In the genomic region with DNA sequence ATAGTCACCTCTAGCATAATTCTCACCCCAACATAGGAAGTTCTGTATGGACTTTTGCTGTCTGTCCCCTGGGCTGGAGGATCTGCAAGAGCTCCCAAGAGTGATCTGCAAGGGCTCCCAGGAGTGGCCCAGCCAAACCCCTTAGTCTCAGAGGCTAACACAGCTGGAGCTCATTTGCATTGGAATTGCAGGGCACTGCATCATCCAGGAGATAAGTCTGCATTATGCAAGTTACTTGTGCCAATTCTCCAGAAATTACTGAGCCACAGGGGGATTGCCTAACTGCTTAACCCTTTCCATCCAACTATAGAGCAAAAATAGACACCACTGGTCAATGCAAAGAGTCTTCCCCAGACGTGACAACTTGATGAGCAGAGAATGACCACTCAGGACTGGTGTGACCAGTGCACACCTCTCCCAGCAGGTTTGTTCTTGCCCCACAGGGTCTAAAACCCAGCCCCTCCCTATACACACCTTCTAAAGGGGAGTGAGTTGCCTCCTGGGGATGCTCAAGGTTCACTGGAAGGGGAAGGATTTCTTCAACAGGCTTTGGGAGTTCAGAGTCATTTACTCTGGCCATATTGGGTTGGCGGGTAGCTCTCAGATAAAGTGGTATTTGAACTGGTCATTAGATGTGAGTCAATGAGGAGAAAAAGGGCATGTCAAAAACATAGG, we compare ENCODE assay signal across 2 cellular contexts.
TF ChIP-seq lines count a peak whose summit lies in the region.

No MANE protein-coding gene starts in this region.

TF ChIP-seq in GM23338, 12 proteins besides CTCF, POLR2A, EP300 and RAD21:
- no peak for TF ChIP-seq ZNF114 (CRISPR knock-in tag; IDR thresholded peaks at IDR 0.05)
- TF ChIP-seq CREB1 (CRISPR knock-in tag; IDR thresholded peaks at IDR 0.05; ENCODE audit: low read depth) = no peak
- TF ChIP-seq, protein P1, sequence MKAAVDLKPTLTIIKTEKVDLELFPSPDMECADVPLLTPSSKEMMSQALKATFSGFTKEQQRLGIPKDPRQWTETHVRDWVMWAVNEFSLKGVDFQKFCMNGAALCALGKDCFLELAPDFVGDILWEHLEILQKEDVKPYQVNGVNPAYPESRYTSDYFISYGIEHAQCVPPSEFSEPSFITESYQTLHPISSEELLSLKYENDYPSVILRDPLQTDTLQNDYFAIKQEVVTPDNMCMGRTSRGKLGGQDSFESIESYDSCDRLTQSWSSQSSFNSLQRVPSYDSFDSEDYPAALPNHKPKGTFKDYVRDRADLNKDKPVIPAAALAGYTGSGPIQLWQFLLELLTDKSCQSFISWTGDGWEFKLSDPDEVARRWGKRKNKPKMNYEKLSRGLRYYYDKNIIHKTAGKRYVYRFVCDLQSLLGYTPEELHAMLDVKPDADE (IDR thresholded peaks at IDR 0.05) = no peak
- TF ChIP-seq, protein P2, sequence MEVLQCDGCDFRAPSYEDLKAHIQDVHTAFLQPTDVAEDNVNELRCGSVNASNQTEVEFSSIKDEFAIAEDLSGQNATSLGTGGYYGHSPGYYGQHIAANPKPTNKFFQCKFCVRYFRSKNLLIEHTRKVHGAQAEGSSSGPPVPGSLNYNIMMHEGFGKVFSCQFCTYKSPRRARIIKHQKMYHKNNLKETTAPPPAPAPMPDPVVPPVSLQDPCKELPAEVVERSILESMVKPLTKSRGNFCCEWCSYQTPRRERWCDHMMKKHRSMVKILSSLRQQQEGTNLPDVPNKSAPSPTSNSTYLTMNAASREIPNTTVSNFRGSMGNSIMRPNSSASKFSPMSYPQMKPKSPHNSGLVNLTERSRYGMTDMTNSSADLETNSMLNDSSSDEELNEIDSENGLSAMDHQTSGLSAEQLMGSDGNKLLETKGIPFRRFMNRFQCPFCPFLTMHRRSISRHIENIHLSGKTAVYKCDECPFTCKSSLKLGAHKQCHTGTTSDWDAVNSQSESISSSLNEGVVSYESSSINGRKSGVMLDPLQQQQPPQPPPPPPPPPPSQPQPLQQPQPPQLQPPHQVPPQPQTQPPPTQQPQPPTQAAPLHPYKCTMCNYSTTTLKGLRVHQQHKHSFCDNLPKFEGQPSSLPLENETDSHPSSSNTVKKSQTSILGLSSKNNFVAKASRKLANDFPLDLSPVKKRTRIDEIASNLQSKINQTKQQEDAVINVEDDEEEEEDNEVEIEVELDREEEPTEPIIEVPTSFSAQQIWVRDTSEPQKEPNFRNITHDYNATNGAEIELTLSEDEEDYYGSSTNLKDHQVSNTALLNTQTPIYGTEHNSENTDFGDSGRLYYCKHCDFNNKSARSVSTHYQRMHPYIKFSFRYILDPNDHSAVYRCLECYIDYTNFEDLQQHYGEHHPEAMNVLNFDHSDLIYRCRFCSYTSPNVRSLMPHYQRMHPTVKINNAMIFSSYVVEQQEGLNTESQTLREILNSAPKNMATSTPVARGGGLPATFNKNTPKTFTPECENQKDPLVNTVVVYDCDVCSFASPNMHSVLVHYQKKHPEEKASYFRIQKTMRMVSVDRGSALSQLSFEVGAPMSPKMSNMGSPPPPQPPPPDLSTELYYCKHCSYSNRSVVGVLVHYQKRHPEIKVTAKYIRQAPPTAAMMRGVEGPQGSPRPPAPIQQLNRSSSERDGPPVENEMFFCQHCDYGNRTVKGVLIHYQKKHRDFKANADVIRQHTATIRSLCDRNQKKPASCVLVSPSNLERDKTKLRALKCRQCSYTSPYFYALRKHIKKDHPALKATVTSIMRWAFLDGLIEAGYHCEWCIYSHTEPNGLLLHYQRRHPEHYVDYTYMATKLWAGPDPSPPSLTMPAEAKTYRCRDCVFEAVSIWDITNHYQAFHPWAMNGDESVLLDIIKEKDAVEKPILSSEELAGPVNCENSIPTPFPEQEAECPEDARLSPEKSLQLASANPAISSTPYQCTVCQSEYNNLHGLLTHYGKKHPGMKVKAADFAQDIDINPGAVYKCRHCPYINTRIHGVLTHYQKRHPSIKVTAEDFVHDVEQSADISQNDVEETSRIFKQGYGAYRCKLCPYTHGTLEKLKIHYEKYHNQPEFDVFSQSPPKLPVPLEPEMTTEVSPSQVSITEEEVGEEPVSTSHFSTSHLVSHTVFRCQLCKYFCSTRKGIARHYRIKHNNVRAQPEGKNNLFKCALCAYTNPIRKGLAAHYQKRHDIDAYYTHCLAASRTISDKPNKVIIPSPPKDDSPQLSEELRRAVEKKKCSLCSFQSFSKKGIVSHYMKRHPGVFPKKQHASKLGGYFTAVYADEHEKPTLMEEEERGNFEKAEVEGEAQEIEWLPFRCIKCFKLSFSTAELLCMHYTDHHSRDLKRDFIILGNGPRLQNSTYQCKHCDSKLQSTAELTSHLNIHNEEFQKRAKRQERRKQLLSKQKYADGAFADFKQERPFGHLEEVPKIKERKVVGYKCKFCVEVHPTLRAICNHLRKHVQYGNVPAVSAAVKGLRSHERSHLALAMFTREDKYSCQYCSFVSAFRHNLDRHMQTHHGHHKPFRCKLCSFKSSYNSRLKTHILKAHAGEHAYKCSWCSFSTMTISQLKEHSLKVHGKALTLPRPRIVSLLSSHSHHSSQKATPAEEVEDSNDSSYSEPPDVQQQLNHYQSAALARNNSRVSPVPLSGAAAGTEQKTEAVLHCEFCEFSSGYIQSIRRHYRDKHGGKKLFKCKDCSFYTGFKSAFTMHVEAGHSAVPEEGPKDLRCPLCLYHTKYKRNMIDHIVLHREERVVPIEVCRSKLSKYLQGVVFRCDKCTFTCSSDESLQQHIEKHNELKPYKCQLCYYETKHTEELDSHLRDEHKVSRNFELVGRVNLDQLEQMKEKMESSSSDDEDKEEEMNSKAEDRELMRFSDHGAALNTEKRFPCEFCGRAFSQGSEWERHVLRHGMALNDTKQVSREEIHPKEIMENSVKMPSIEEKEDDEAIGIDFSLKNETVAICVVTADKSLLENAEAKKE (CRISPR knock-in tag; IDR thresholded peaks at IDR 0.05) = peak; percentile 60
- no peak for TF ChIP-seq EZH2phosphoT487 (IDR thresholded peaks at IDR 0.05; ENCODE audit: unreplicated experiment)
- TF ChIP-seq STAT1 (IDR thresholded peaks at IDR 0.05; ENCODE audit: unreplicated experiment) = no peak
- TF ChIP-seq POLR2AphosphoS5 (IDR thresholded peaks at IDR 0.05; ENCODE audit: low read depth) = no peak

TF ChIP-seq in H1, 55 proteins besides CTCF, POLR2A, EP300 and RAD21:
- TF ChIP-seq FOSL1 (IDR thresholded peaks at IDR 0.05; ENCODE audit: insufficient read depth, low read depth, low read length) = no peak
- no peak for TF ChIP-seq JUND (IDR thresholded peaks at IDR 0.05; ENCODE audit: low read length)
- 0 out of 2 replicates have a peak, but pooled peaks have one; percentile 9 for TF ChIP-seq POU5F1 (IDR thresholded peaks at IDR 0.05; ENCODE audit: low read depth, low read length)
- peak; percentile 24 for TF ChIP-seq NANOG (IDR thresholded peaks at IDR 0.05; ENCODE audit: insufficient read depth, low read depth, low read length, poor library complexity, severe bottlenecking)
- TF ChIP-seq, protein P3, sequence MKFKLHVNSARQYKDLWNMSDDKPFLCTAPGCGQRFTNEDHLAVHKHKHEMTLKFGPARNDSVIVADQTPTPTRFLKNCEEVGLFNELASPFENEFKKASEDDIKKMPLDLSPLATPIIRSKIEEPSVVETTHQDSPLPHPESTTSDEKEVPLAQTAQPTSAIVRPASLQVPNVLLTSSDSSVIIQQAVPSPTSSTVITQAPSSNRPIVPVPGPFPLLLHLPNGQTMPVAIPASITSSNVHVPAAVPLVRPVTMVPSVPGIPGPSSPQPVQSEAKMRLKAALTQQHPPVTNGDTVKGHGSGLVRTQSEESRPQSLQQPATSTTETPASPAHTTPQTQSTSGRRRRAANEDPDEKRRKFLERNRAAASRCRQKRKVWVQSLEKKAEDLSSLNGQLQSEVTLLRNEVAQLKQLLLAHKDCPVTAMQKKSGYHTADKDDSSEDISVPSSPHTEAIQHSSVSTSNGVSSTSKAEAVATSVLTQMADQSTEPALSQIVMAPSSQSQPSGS (IDR thresholded peaks at IDR 0.05; ENCODE audit: low read length) = no peak
TF ChIP-seq in H1: peak in this region for 2.
